ENCODE assay signal across 22 cellular contexts in the genomic region with DNA sequence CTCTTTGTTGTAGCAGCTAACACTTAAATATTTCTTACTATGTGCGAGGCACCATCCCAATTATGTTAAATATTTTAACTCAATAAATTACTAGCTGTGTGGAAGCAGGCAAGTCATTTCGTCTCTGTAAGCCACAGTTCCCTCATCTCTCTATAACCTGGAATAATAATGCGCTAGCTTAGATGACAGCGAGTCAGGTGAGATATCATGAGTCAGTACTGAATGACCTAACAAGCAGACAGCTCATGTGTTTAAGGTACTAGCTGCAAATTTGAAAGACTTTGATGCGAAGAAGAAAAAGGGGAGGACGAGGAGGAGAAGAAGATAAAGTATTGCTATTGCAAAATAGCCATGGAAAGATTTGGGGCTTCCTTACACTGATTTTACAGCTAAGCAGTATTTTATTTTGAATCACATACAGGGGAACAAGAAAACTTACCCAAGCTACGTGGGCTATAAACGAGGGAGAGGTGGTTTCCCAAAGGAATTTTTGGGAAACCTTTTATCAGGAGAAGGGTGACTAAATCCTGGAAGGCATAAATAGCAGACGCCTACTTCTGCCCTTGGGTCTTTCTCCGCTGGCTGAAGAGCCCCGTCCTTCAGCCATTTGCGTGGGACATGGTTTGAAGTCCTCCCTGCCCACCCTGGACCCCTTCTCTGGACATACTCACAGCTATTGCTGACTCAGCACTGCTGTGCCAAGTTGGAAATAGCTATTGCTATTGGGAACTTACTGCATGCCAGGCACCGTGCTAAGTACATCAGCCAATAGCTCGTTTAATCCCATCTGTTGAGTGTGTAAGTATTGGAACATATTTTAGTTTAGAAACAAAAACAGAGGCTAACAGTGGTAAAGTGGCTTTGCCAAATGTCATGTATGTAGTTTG. TPM values are rescaled to one million over a fixed set of nuclear protein-coding genes. Genes with fewer than 3 reads are reported as not detected.
A peak's percentile ranks its signal among the peaks of the same experiment; 100 is the strongest.
DNase-seq lines count a peak whose midpoint lies in the region; ATAC-seq and TF ChIP-seq lines count a peak whose summit lies in the region.
"Had no signal": no experiment of that assay in that cellular context is flagged by ENCODE, and none has a peak within 500 bp of the region (broad histone marks: within the 10 kb centered on the region; RNA-seq: fewer than 3 reads in every experiment).

No MANE protein-coding gene starts in this region.

- TF ChIP-seq CTCF in PC-3 (conservative IDR thresholded peaks at IDR 0.05; ENCODE audit: low read depth, low read length) (no peak), gastrocnemius medialis (IDR thresholded peaks at IDR 0.05 in 4 of 5, conservative IDR thresholded peaks at IDR 0.05 in 1 of 5) (no peak)

- no peaks in the 10 kb centered on the region for H4K20me1 ChIP-seq in PC-3 (ENCODE audit: low read length)

- H3K9ac ChIP-seq in PC-3 (ENCODE audit: low read length) (no peak overlapping the region), subcutaneous abdominal adipose tissue (ENCODE audit: low read length in 5 of 5) (no peak overlapping the region)

- CTCF ChIA-PET in PC-3 (lab: Charles Lee): interaction anchor here (0.5 to 1.9 kb wide), 3 partner anchors 11 to 98 kb away, joined by 6 to 7 read pairs (median 6); no protein-coding TSS in a partner anchor

- H3K4me3 ChIP-seq in PC-3 (ENCODE audit: low read length): no peak overlapping the region
- no peak overlapping the region for H3K4me3 ChIP-seq in subcutaneous abdominal adipose tissue (ENCODE audit: low read depth in 1 of 5, low read length in 5 of 5)
- H3K4me3 ChIP-seq in gastrocnemius medialis: no peak overlapping the region
- H3K4me3 ChIP-seq: Peyer's patch, SJCRH30, tibial nerve had no signal

- intact Hi-C loops in PC-3 (cut with micrococcal nuclease): loop anchor here (5.0 kb wide), 1 partner anchor 81 kb away; no protein-coding TSS in a partner anchor
- intact Hi-C loops in gastrocnemius medialis (cut with DNase I; ENCODE audit: low total_unique reads): no loop called here

- no peaks in the 10 kb centered on the region for H3K9me2 ChIP-seq in PC-3 (replicated peaks; ENCODE audit: low read length)

- DNase-seq in HPDE6-E6E7 (ENCODE audit: extremely low spot score): peak; percentile 75
- DNase-seq in PC-3: peak; percentile 31
- no peak for DNase-seq in GDM1 (lab: John Stamatoyannopoulos, UW)
- DNase-seq in gastrocnemius medialis: no peak
- DNase-seq in activated CD8-positive, alpha-beta memory T cell treated with anti-CD3 and anti-CD28 coated beads, Interleukin-2, amount 50 U/mL, for 48 hours: no peak
- DNase-seq: activated CD4-positive, alpha-beta T cell treated with anti-CD3 and anti-CD28 coated beads for 48 hours; activated T-cell treated with anti-CD3 and anti-CD28 coated beads for 4 hours; amygdala; C1 segment of cervical spinal cord; DMS53; left ventricle myocardium superior; naive B cell; NCI-H1092 treated with DMSO at 0.1 percent for 48 hours; NCI-H187 treated with DMSO at 0.1 percent for 48 hours; Peyer's patch; SJCRH30; stimulated activated CD4-positive, alpha-beta T cell treated with anti-CD3 and anti-CD28 coated beads, Interleukin-4, amount 100 ng/mL, for 1 hour had no signal

- in situ Hi-C loops in gastrocnemius medialis (cut with MboI; ENCODE audit: low sequenced_read_pairs in 4 of 4): loop anchor here in 3 of 4 donors (5.0 to 10.0 kb wide), 4 partner anchors 79 to 241 kb away; a partner anchor contains a TSS

- H3K27me3 ChIP-seq in PC-3 (ENCODE audit: low read length) (no peaks in the 10 kb centered on the region), subcutaneous abdominal adipose tissue (ENCODE audit: control insufficient read depth in 5 of 5, insufficient read depth in 4 of 5, low read length in 5 of 5) (no peaks in the 10 kb centered on the region), gastrocnemius medialis (no peaks in the 10 kb centered on the region)
- H3K27me3 ChIP-seq: neutrophil, Peyer's patch, SJCRH30, tibial nerve had no signal

- POLR2A ChIA-PET in PC-3 (lab: Charles Lee; ENCODE audit: unreplicated experiment): interaction anchor here (1.4 kb wide), 1 partner anchor 9 kb away, joined by 6 read pairs; a partner anchor contains a TSS

- no peak overlapping the region for H2AFZ ChIP-seq in PC-3 (ENCODE audit: low read length)

- no TSS peak for BruUV-seq in PC-3 (replicated peaks; lab: Mats Ljungman, UMichigan)

- no peak for TF ChIP-seq POLR2A in gastrocnemius medialis (IDR thresholded peaks at IDR 0.05)

- no peak overlapping the region for H3K4me2 ChIP-seq in PC-3 (ENCODE audit: low read length)

- H3K36me3 ChIP-seq in PC-3 (ENCODE audit: low read depth, low read length): no peaks in the 10 kb centered on the region
- no peaks in the 10 kb centered on the region for H3K36me3 ChIP-seq in subcutaneous abdominal adipose tissue (ENCODE audit: control insufficient read depth in 5 of 5, insufficient read depth in 5 of 5, low read length in 5 of 5)
- no peaks in the 10 kb centered on the region for H3K36me3 ChIP-seq in gastrocnemius medialis
- H3K36me3 ChIP-seq: neutrophil, Peyer's patch, SJCRH30, tibial nerve had no signal

- H3K9me3 ChIP-seq in PC-3 (ENCODE audit: low read length) (no peaks in the 10 kb centered on the region), subcutaneous abdominal adipose tissue (ENCODE audit: control insufficient read depth in 5 of 5, low read length in 5 of 5) (no peaks in the 10 kb centered on the region), gastrocnemius medialis (no peaks in the 10 kb centered on the region)
- H3K9me3 ChIP-seq: neutrophil, Peyer's patch, SJCRH30, tibial nerve had no signal

- H3K4me1 ChIP-seq in PC-3 (ENCODE audit: insufficient read depth, low read length) (0 out of 2 replicates have a peak, but pooled peaks cover 10% of the 10 kb centered on the region), subcutaneous abdominal adipose tissue (ENCODE audit: control insufficient read depth in 5 of 5, insufficient read depth in 5 of 5, low read length in 5 of 5) (peaks cover 0 to 5% (median 0%) of the 10 kb centered on the region in 5 donors), gastrocnemius medialis (no peaks in the 10 kb centered on the region)
- H3K4me1 ChIP-seq: Peyer's patch had no signal

- H3K27ac ChIP-seq in PC-3 (ENCODE audit: low read length) (no peak overlapping the region), subcutaneous abdominal adipose tissue (ENCODE audit: low read depth, low read length) (peak overlapping the region; percentile 46), gastrocnemius medialis (no peak overlapping the region)
- H3K27ac ChIP-seq: neutrophil, Peyer's patch, SJCRH30, tibial nerve had no signal

- no peaks in the 10 kb centered on the region for H3K79me2 ChIP-seq in PC-3 (ENCODE audit: low read length)

- no peak for ATAC-seq in PC-3
- peak; percentile 51 for ATAC-seq in esophagus mucosa
- ATAC-seq in gastrocnemius medialis: no peak
- ATAC-seq: left ventricle myocardium superior, sciatic nerve had no signal

- no peaks in the 10 kb centered on the region for H3F3A ChIP-seq in PC-3 (ENCODE audit: low read length, unreplicated experiment)

RNA-seq across cellular contexts. Expression of a gene that starts 8.8 kb away (rescaled TPM):
- total RNA-seq in PC-3 (2014; rRNA removed): 10.6 and 12.0 TPM in 2 replicates
- 28.7 TPM for total RNA-seq in esophagus mucosa
- total RNA-seq in gastrocnemius medialis: 10 to 100 TPM; 15.9 to 30.8 (median 23.1) TPM
- total RNA-seq: SJCRH30 had no signal

Comparison
In these comparisons a context has a peak if more than half of its experiments do, and no peak if none do; other contexts are left out.
1. DNase-seq: peak in HPDE6-E6E7 (single experiment) and PC-3 (single experiment); none in GDM1 (single experiment), gastrocnemius medialis (0 of 2) and activated CD8-positive, alpha-beta memory T cell treated with anti-CD3 and anti-CD28 coated beads, Interleukin-2, amount 50 U/mL, for 48 hours (single experiment).